Comparison of ENCODE assay signal across 20 cellular contexts in genomic region chr7:137423321-137423720, GRCh38.
A peak's percentile ranks its signal among the peaks of the same experiment; 100 is the strongest.
DNase-seq lines count a peak whose midpoint lies in the region; TF ChIP-seq lines count a peak whose summit lies in the region.
"Had no signal": no experiment of that assay in that cellular context is flagged by ENCODE, and none has a peak within 500 bp of the region (broad histone marks: within the 10 kb centered on the region; RNA-seq: fewer than 3 reads in every experiment).

No MANE protein-coding gene starts in this region.

- H3K27ac ChIP-seq in cardiac muscle cell: peak overlapping the region; percentile 66
- H3K27ac ChIP-seq: 22Rv1; BLaER1 treated with 17β-estradiol and CSF1 and Interleukin-3, amounts not matched to agents 10 nM and 100 nM; RWPE1 had no signal

- H3K4me3 ChIP-seq in cardiac muscle cell: no peak overlapping the region
- H3K4me3 ChIP-seq: BLaER1 treated with 17β-estradiol and CSF1 and Interleukin-3, amounts not matched to agents 10 nM and 100 nM had no signal

- no peak for TF ChIP-seq CTCF in cardiac muscle cell (IDR thresholded peaks at IDR 0.05; ENCODE audit: low read depth, low read length)

- H3K4me1 ChIP-seq in cardiac muscle cell (ENCODE audit: low read depth): peaks cover 6% of the 10 kb centered on the region
- H3K4me1 ChIP-seq: BLaER1 treated with 17β-estradiol and CSF1 and Interleukin-3, amounts not matched to agents 10 nM and 100 nM had no signal

- H3K36me3 ChIP-seq in cardiac muscle cell: no peaks in the 10 kb centered on the region
- H3K36me3 ChIP-seq: BLaER1 treated with 17β-estradiol and CSF1 and Interleukin-3, amounts not matched to agents 10 nM and 100 nM had no signal

- DNase-seq in cardiac muscle cell (ENCODE audit: low read depth in 1 of 2, low spot score in 1 of 2): no peak
- no peak for DNase-seq in cardiac septum (ENCODE audit: low spot score)
- peak; percentile 5 for DNase-seq in astrocyte of the hippocampus (ENCODE audit: low read depth, low spot score)
- DNase-seq in hepatic stellate cell (ENCODE audit: low spot score): peak; percentile 32
- peak; percentile 41 for DNase-seq in stromal cell of bone marrow (ENCODE audit: low read depth)
- DNase-seq in NCI-H2196 (lab: John Stamatoyannopoulos, UW; ENCODE audit: unreplicated experiment): no peak
- no peak for DNase-seq in NCI-H524 (lab: John Stamatoyannopoulos, UW)
- DNase-seq in kidney tubule cell (ENCODE audit: low spot score): no peak
- DNase-seq: DMS79 treated with DMSO at 0.1 percent for 48 hours, GF-D8, Karpas-422, MM.1S, NCI-H1092 treated with DMSO at 0.1 percent for 48 hours, NCI-H2107, NCI-H345, NCI-H748 treated with DMSO at 0.1 percent for 48 hours, PC-3 had no signal

- H3K27me3 ChIP-seq in cardiac muscle cell: no peaks in the 10 kb centered on the region
- H3K27me3 ChIP-seq: BLaER1 treated with 17β-estradiol and CSF1 and Interleukin-3, amounts not matched to agents 10 nM and 100 nM had no signal

- no peaks in the 10 kb centered on the region for H3K9me3 ChIP-seq in cardiac muscle cell (ENCODE audit: low read depth)
- H3K9me3 ChIP-seq: BLaER1 treated with 17β-estradiol and CSF1 and Interleukin-3, amounts not matched to agents 10 nM and 100 nM had no signal

- intact Hi-C loops in cardiac septum (cut with DNase I): no loop called here

Comparison
In these comparisons a context has a peak if more than half of its experiments do, and no peak if none do; other contexts are left out.
1. DNase-seq: peak in astrocyte of the hippocampus (single experiment), hepatic stellate cell (single experiment) and stromal cell of bone marrow (single experiment); none in cardiac muscle cell (0 of 2), cardiac septum (single experiment), NCI-H2196 (single experiment), NCI-H524 (0 of 2) and kidney tubule cell (single experiment).